ENCODE assay signal across 29 cellular contexts in genomic region chr2:205448189-205448588, GRCh38.
"Had no signal": no experiment of that assay in that cellular context is flagged by ENCODE, and none has a peak within 500 bp of the region (broad histone marks: within the 10 kb centered on the region; RNA-seq: fewer than 3 reads in every experiment).

No MANE protein-coding gene starts in this region.

- H3K27me3 Mint-ChIP-seq: dendritic cell treated with granulocyte-macrophage colony-stimulating factor and Interleukin-4, amounts not matched to agents 40 ng/mL and 50 ng/mL, for 4 days; effector memory CD8-positive, alpha-beta T cell had no signal

- H3K27ac Mint-ChIP-seq: dendritic cell treated with granulocyte-macrophage colony-stimulating factor and Interleukin-4, amounts not matched to agents 40 ng/mL and 50 ng/mL, for 4 days; effector memory CD8-positive, alpha-beta T cell; endodermal cell had no signal

- FAIRE-seq: colon, endometrium, endothelial cell of umbilical vein, frontal cortex had no signal

- H3K36me3 ChIP-seq: colonic mucosa, esophagus muscularis mucosa, esophagus squamous epithelium, gastrocnemius medialis, heart left ventricle, heart right ventricle had no signal

- H3K4me3 Mint-ChIP-seq: dendritic cell treated with granulocyte-macrophage colony-stimulating factor and Interleukin-4, amounts not matched to agents 40 ng/mL and 50 ng/mL, for 4 days; effector memory CD8-positive, alpha-beta T cell; endodermal cell had no signal

- H3K4me3 ChIP-seq: colonic mucosa, coronary artery, dorsolateral prefrontal cortex, esophagus muscularis mucosa, esophagus squamous epithelium, gastrocnemius medialis, gastroesophageal sphincter, heart left ventricle, heart right ventricle had no signal

- H3K4me1 ChIP-seq: colonic mucosa, esophagus muscularis mucosa, esophagus squamous epithelium, foreskin keratinocyte, gastrocnemius medialis, gastroesophageal sphincter, heart left ventricle, heart right ventricle had no signal

- H3K4me1 Mint-ChIP-seq: endodermal cell had no signal

- H3K9me3 ChIP-seq: colonic mucosa, esophagus muscularis mucosa, esophagus squamous epithelium, gastrocnemius medialis, gastroesophageal sphincter had no signal

- ATAC-seq: effector memory CD8-positive, alpha-beta T cell; esophagus mucosa; foreskin keratinocyte; gastrocnemius medialis; gastroesophageal sphincter; heart left ventricle; heart right ventricle had no signal

- H3K27ac ChIP-seq: colonic mucosa, coronary artery, dorsolateral prefrontal cortex, epithelial cell of prostate, esophagus muscularis mucosa, esophagus squamous epithelium, foreskin keratinocyte, gastrocnemius medialis, gastroesophageal sphincter, heart left ventricle, heart right ventricle had no signal

- DNase-seq: colonic mucosa; cortex of kidney; dermis blood vessel endothelial cell; dorsolateral prefrontal cortex; effector CD4-positive, alpha-beta T cell; effector CD8-positive, alpha-beta T cell; effector memory CD4-positive, alpha-beta T cell; effector memory CD8-positive, alpha-beta T cell; endodermal cell; erythroblast; esophagus squamous epithelium; foreskin fibroblast; foreskin keratinocyte; foreskin melanocyte; gastrocnemius medialis; glutamatergic neuron; head of caudate nucleus; heart left ventricle; heart right ventricle had no signal

- H3K27me3 ChIP-seq: colonic mucosa, dorsolateral prefrontal cortex, esophagus muscularis mucosa, esophagus squamous epithelium, foreskin keratinocyte, gastrocnemius medialis, gastroesophageal sphincter, heart left ventricle, heart right ventricle had no signal
